In genomic region chr19:23249911-23250649, GRCh38 we compare ENCODE assay signal across 1 cellular context.
TF ChIP-seq lines count a peak whose summit lies in the region.

Gene ZNF724 (minus strand): TSS chr19:23250394. CDS start chr19:23250242, 152 bp downstream.

TF ChIP-seq in K562, 482 proteins besides CTCF, POLR2A, EP300 and RAD21 (continued from another document):
- TF ChIP-seq ZBTB40 (IDR thresholded peaks at IDR 0.05) (peak; percentile 34; the same call in 1 of the 2 replicates), ZBTB40 (CRISPR knock-in tag; IDR thresholded peaks at IDR 0.05) (no peak), L3MBTL2 (IDR thresholded peaks at IDR 0.05) (no peak), TEAD2 (tag; IDR thresholded peaks at IDR 0.05) (no peak), IRF2 (CRISPR knock-in tag; IDR thresholded peaks at IDR 0.05) (no peak), PHF8 (IDR thresholded peaks at IDR 0.05; ENCODE audit: borderline replicate concordance, low read length) (peak; percentile 35; the same call in 1 of the 2 replicates), ASH1L (IDR thresholded peaks at IDR 0.05; ENCODE audit: borderline replicate concordance, low read depth, partially characterized antibody) (peak; percentile 57), ZFP91 (CRISPR knock-in tag; IDR thresholded peaks at IDR 0.05) (no peak), GABPA (tag; conservative IDR thresholded peaks at IDR 0.05; ENCODE audit: low read depth) (peak; percentile 62)
TF ChIP-seq in K562: peak in this region for 16.
